ENCODE assay signal across 8 cellular contexts in genomic region chr3:173395073-173395411, GRCh38. TPM values are rescaled to one million over a fixed set of nuclear protein-coding genes. Genes with fewer than 3 reads are reported as not detected.
DNase-seq lines count a peak whose midpoint lies in the region; ATAC-seq and TF ChIP-seq lines count a peak whose summit lies in the region.

No MANE protein-coding gene starts in this region.

- DNase-seq in AG08396 (ENCODE audit: low spot score) (peak; percentile 34), SK-N-SH (no peak), foreskin fibroblast (no peak), AG20443 (ENCODE audit: low spot score) (no peak)
- DNase-seq in stimulated activated CD4-positive, alpha-beta T cell treated with anti-CD3 and anti-CD28 coated beads, Interleukin-15, amount 100 ng/mL, for 24 hours: no peak

- H3K9ac ChIP-seq in SK-N-SH (peak overlapping the region; percentile 39; the same call in 1 of the 2 replicates), parathyroid adenoma (no peak overlapping the region)

- H3K27me3 ChIP-seq in SK-N-SH (ENCODE audit: insufficient read depth): 0 out of 2 replicates have a peak, but pooled peaks cover 5% of the 10 kb centered on the region
- H3K27me3 ChIP-seq in parathyroid adenoma (ENCODE audit: control insufficient read depth, insufficient read depth, low read length): no peaks in the 10 kb centered on the region

- CTCF ChIA-PET in SK-N-SH (lab: Yijun Ruan, JAX): no interaction called here

- H3F3A ChIP-seq in SK-N-SH (replicated peaks; ENCODE audit: insufficient read depth): peaks cover 13% of the 10 kb centered on the region

- H2AFZ ChIP-seq in SK-N-SH (ENCODE audit: low read depth) (peak overlapping the region; percentile 96), parathyroid adenoma (peak overlapping the region; percentile 47)

- no peak for TF ChIP-seq EP300 in SK-N-SH (IDR thresholded peaks at IDR 0.05; ENCODE audit: borderline replicate concordance in 1 of 2, low read depth in 1 of 2, low read length in 1 of 2)

- H3K9me3 ChIP-seq in SK-N-SH: no peaks in the 10 kb centered on the region
- H3K9me3 ChIP-seq in parathyroid adenoma (ENCODE audit: control insufficient read depth, low read length): no peaks in the 10 kb centered on the region

- H3K4me3 ChIP-seq in SK-N-SH (ENCODE audit: low read depth in 2 of 2, low read length in 1 of 2) (peak overlapping the region; percentile 63 to 75), foreskin fibroblast (ENCODE audit: low read depth in 1 of 2, low read length in 2 of 2) (peak overlapping the region; percentile 74 to 75), parathyroid adenoma (ENCODE audit: low read depth, low read length) (peak overlapping the region; percentile 76)

- TF ChIP-seq CTCF in SK-N-SH (IDR thresholded peaks at IDR 0.05): no peak
- TF ChIP-seq CTCF in foreskin fibroblast (IDR thresholded peaks at IDR 0.05; ENCODE audit: low read depth, low read length): no peak
- no peak for TF ChIP-seq CTCF in parathyroid adenoma (IDR thresholded peaks at IDR 0.05)

- H3K9me2 ChIP-seq in SK-N-SH: no peaks in the 10 kb centered on the region

- 6% methylated on average over 10 of the region's 10 CpGs for WGBS in SK-N-SH (ENCODE audit: low lambda C conversion rate)

- H3K4me2 ChIP-seq in SK-N-SH (peak overlapping the region; percentile 74), parathyroid adenoma (ENCODE audit: low read length) (peak overlapping the region; percentile 69)

- ATAC-seq in GM18870 (IDR thresholded peaks at IDR 0.05; ENCODE audit: unreplicated experiment) (peak; percentile 38), HG03108 (IDR thresholded peaks at IDR 0.05; ENCODE audit: unreplicated experiment) (peak; percentile 38)

- POLR2A ChIA-PET in SK-N-SH (lab: Yijun Ruan, JAX): no interaction called here

- H3K36me3 ChIP-seq in SK-N-SH (replicated peaks in 1 of 2; ENCODE audit: control insufficient read depth in 1 of 2, insufficient read depth in 2 of 2, low read length in 1 of 2): no peaks in the 10 kb centered on the region
- H3K36me3 ChIP-seq in parathyroid adenoma (ENCODE audit: control insufficient read depth, insufficient read depth, low read length): no peaks in the 10 kb centered on the region

- H3K27ac ChIP-seq in SK-N-SH (ENCODE audit: low read depth in 2 of 2, low read length in 1 of 2) (peak overlapping the region; percentile 49 to 67; a peak in 3 of 4 replicates), parathyroid adenoma (no peak overlapping the region)

- TF ChIP-seq RAD21 in SK-N-SH (IDR thresholded peaks at IDR 0.05; ENCODE audit: low read length): no peak

- H3K4me1 ChIP-seq in SK-N-SH (ENCODE audit: control insufficient read depth in 1 of 2, insufficient read depth in 2 of 2, low read depth in 1 of 2, low read length in 1 of 2) (peaks cover 0 to 20% of the 10 kb centered on the region in 2 experiments; a peak in 2 of 4 replicates), parathyroid adenoma (no peaks in the 10 kb centered on the region)

- no peaks in the 10 kb centered on the region for H4K20me1 ChIP-seq in SK-N-SH (ENCODE audit: insufficient read depth)

- no peaks in the 10 kb centered on the region for H3K79me2 ChIP-seq in SK-N-SH (ENCODE audit: insufficient read depth)
- no peaks in the 10 kb centered on the region for H3K79me2 ChIP-seq in parathyroid adenoma

TF ChIP-seq in SK-N-SH, 30 proteins besides CTCF, POLR2A, EP300 and RAD21:
- TF ChIP-seq RCOR1 (IDR thresholded peaks at IDR 0.05; ENCODE audit: low read length) (no peak), MEF2A (IDR thresholded peaks at IDR 0.05; ENCODE audit: borderline replicate concordance, low read depth) (no peak), EZH2phosphoT487 (IDR thresholded peaks at IDR 0.05; ENCODE audit: borderline replicate concordance, low read depth) (no peak), GATA2 (CRISPR knock-in tag; IDR thresholded peaks at IDR 0.05) (no peak), RFX5 (IDR thresholded peaks at IDR 0.05; ENCODE audit: low read length) (no peak), RXRA (IDR thresholded peaks at IDR 0.05; ENCODE audit: borderline replicate concordance, low read depth) (no peak), REST (IDR thresholded peaks at IDR 0.05; ENCODE audit: low read depth, low read length) (no peak), TCF12 (IDR thresholded peaks at IDR 0.05) (no peak), USF2 (IDR thresholded peaks at IDR 0.05; ENCODE audit: borderline replicate concordance, low read depth, low read length) (no peak), NRF1 (IDR thresholded peaks at IDR 0.05; ENCODE audit: low read depth, low read length) (no peak), MAX (IDR thresholded peaks at IDR 0.05; ENCODE audit: low read depth) (no peak), GABPA (IDR thresholded peaks at IDR 0.05; ENCODE audit: low read depth) (no peak)
TF ChIP-seq in SK-N-SH: peak in this region for 0.

RNA-seq across cellular contexts. Expression of gene NLGN1, which starts 2.5 kb away (rescaled TPM):
- polyA plus RNA-seq in SK-N-SH (2012; rRNA removed): 1.5 and 2.4 TPM in 2 replicates
- polyA plus RNA-seq in SK-N-SH (2012; cell fraction: cytosol; rRNA removed): 1.6 and 2.0 TPM in 2 replicates
- 0.93 and 2.4 TPM in 2 replicates for polyA plus RNA-seq in SK-N-SH (2012; cell fraction: nucleus; rRNA removed)
